9 cellular contexts compared by ENCODE assay signal in the genomic region with DNA sequence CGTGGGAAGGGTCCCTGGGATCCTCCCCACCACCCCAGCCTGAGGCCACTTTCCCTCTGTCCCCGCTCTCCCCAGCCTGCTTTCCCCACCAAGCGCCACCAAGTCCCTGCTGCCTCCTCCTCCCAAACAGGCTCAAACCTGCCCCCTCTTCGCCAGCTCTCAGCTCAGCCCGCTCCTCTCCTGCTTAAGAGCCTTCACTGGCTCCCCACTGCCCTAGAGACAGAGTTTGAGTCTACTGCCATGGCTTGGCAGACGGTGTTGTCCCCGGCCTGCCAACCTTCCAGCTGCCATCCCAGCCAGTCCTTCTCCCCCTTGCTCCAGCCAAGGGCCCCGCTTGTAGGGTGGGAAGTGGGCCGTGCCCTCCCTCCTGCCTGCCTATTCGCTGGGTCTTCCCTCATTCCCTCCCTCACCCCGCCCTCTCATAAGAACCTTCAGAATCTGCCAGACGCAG. TPM values are rescaled to one million over a fixed set of nuclear protein-coding genes. Genes with fewer than 3 reads are reported as not detected.
DNase-seq lines count a peak whose midpoint lies in the region; ATAC-seq and TF ChIP-seq lines count a peak whose summit lies in the region.
"Had no signal": no experiment of that assay in that cellular context is flagged by ENCODE, and none has a peak within 500 bp of the region (broad histone marks: within the 10 kb centered on the region; RNA-seq: fewer than 3 reads in every experiment).

No MANE protein-coding gene starts in this region.

- DNase-seq in cardiac muscle cell (ENCODE audit: low read depth in 1 of 2, low spot score in 1 of 2) (peak in 1 of 2 donors; percentile 63), heart left ventricle (no peak), ascending aorta (ENCODE audit: low spot score in 2 of 2) (no peak), mucosa of descending colon (peak in 1 of 3 donors; percentile 41), upper lobe of left lung (no peak), DMS 273 (lab: John Stamatoyannopoulos, UW; ENCODE audit: unreplicated experiment) (no peak), middle frontal gyrus (ENCODE audit: extremely low spot score, low spot score) (no peak)

- H3K4me3 ChIP-seq in cardiac muscle cell (no peak overlapping the region), heart left ventricle (no peak overlapping the region), ascending aorta (no peak overlapping the region), mucosa of descending colon (no peak overlapping the region), upper lobe of left lung (no peak overlapping the region)
- H3K4me3 ChIP-seq: pancreas had no signal

- ATAC-seq in heart left ventricle (no peak), mucosa of descending colon (peak; percentile 8), upper lobe of left lung (ENCODE audit: low FRiP score in 2 of 2) (no peak), GM21786 (IDR thresholded peaks at IDR 0.05; ENCODE audit: unreplicated experiment) (no peak)
- ATAC-seq: pancreas had no signal

- WGBS in heart left ventricle, 4 donors, result 78 to 85% (median 81%) methylated on average over 12 of the region's 12 CpGs
- WGBS in upper lobe of left lung, 2 donors, result 71 to 85% methylated on average over 10 to 12 of the region's 12 CpGs

- TF ChIP-seq POLR2A in heart left ventricle (IDR thresholded peaks at IDR 0.05) (no peak), upper lobe of left lung (IDR thresholded peaks at IDR 0.05) (no peak)

- H3K27me3 ChIP-seq in cardiac muscle cell (no peaks in the 10 kb centered on the region), heart left ventricle (no peaks in the 10 kb centered on the region), ascending aorta (no peaks in the 10 kb centered on the region), upper lobe of left lung (no peaks in the 10 kb centered on the region)
- H3K27me3 ChIP-seq: pancreas had no signal

- H3K4me1 ChIP-seq in cardiac muscle cell (ENCODE audit: low read depth) (peaks cover 38% of the 10 kb centered on the region), heart left ventricle (peaks cover 0 to 92% (median 16%) of the 10 kb centered on the region in 12 donors), ascending aorta (peaks cover 18 to 19% of the 10 kb centered on the region in 2 donors), mucosa of descending colon (ENCODE audit: low read depth) (peaks cover 65% of the 10 kb centered on the region), upper lobe of left lung (peaks cover 98 to 100% (median 98%) of the 10 kb centered on the region in 4 donors)

- intact Hi-C loops in heart left ventricle (cut with DNase I) (loop anchor here in 1 of 10 donors (5.0 kb wide), 1 partner anchor 32 kb away; no protein-coding TSS in a partner anchor), ascending aorta (cut with DNase I) (no loop called here), mucosa of descending colon (cut with DNase I, micrococcal nuclease) (no loop called here)

- no peaks in the 10 kb centered on the region for H3K36me3 ChIP-seq in cardiac muscle cell
- H3K36me3 ChIP-seq in heart left ventricle, result peaks cover 0 to 17% (median 0%) of the 10 kb centered on the region in 9 donors
- no peaks in the 10 kb centered on the region for H3K36me3 ChIP-seq in ascending aorta
- no peaks in the 10 kb centered on the region for H3K36me3 ChIP-seq in mucosa of descending colon (ENCODE audit: low read depth)
- H3K36me3 ChIP-seq in upper lobe of left lung, result peaks cover 0 to 24% (median 0%) of the 10 kb centered on the region in 4 donors
- H3K36me3 ChIP-seq: pancreas had no signal

- no peaks in the 10 kb centered on the region for H3K9me3 ChIP-seq in cardiac muscle cell (ENCODE audit: low read depth)
- H3K9me3 ChIP-seq in heart left ventricle, result no peaks in the 10 kb centered on the region
- H3K9me3 ChIP-seq in ascending aorta, result no peaks in the 10 kb centered on the region
- no peaks in the 10 kb centered on the region for H3K9me3 ChIP-seq in mucosa of descending colon
- no peaks in the 10 kb centered on the region for H3K9me3 ChIP-seq in upper lobe of left lung
- H3K9me3 ChIP-seq: pancreas had no signal

- no peak for TF ChIP-seq EP300 in upper lobe of left lung (IDR thresholded peaks at IDR 0.05)

- TF ChIP-seq CTCF in cardiac muscle cell (IDR thresholded peaks at IDR 0.05; ENCODE audit: low read depth, low read length) (no peak), heart left ventricle (IDR thresholded peaks at IDR 0.05) (no peak), ascending aorta (IDR thresholded peaks at IDR 0.05) (no peak), mucosa of descending colon (IDR thresholded peaks at IDR 0.05) (no peak), upper lobe of left lung (IDR thresholded peaks at IDR 0.05) (no peak)

- H3K27ac ChIP-seq in cardiac muscle cell, result peak overlapping the region; percentile 99
- H3K27ac ChIP-seq in heart left ventricle, result peak overlapping the region in 4 of 12 donors; percentile 9 to 98 (median 56)
- H3K27ac ChIP-seq in ascending aorta, result peak overlapping the region; percentile 91
- H3K27ac ChIP-seq in upper lobe of left lung, result peak overlapping the region; percentile 93 to 100 (median 98)

RNA-seq across cellular contexts. Expression of gene IL4R, which starts 11.1 kb away (rescaled TPM):
- 30.9 and 66.1 TPM in 2 replicates for total RNA-seq in cardiac muscle cell
- 38.1 and 69.1 TPM in 2 replicates for polyA plus RNA-seq in cardiac muscle cell
- total RNA-seq in heart left ventricle, result 10 to 100 TPM in 4 of 9 donors, 1 to 10 TPM in 5; 6.7 to 47.4 (median 8.2) TPM
- 1 to 10 TPM; 5.8 to 9.9 TPM for polyA plus RNA-seq in heart left ventricle
- 88.7 TPM for total RNA-seq in ascending aorta
- 100 to 1,000 TPM; 131 to 207 (median 164) TPM for total RNA-seq in mucosa of descending colon
- 100 to 1,000 TPM in 5 of 6 donors, 10 to 100 TPM in 1; 87.0 to 202 (median 153) TPM for total RNA-seq in upper lobe of left lung

RNA-seq across cellular contexts. Expression of gene NSMCE1, which starts 56.3 kb away (rescaled TPM):
- total RNA-seq in cardiac muscle cell (14.2 and 28.2 TPM in 2 replicates), heart left ventricle (10 to 100 TPM; 29.6 to 48.7 (median 36.8) TPM), ascending aorta (6.8 TPM), mucosa of descending colon (10 to 100 TPM; 39.3 to 50.1 (median 48.9) TPM), upper lobe of left lung (10 to 100 TPM; 14.7 to 50.6 (median 31.0) TPM)
- polyA plus RNA-seq in cardiac muscle cell (23.4 and 65.8 TPM in 2 replicates), heart left ventricle (10 to 100 TPM; 38.2 to 40.1 TPM)
